ENCODE assay signal across 9 cellular contexts in the genomic region with DNA sequence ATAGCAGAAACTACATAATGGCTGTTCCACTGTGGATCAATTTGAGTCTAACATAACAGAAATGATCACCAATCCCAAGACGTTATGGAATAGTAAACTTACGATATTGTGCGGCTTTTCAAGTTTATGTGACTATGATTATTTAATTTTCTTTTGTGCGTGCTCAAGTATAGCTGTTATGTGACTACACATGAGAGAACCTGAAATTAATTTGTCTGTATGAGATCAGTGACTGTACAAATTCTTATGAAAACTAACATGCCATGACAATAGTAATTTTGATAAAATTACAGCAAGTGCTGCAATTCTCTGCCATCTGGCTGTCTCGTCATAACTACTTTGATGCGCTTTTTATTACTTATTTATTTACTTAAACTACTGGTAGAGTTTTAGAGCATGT.
"Had no signal": no experiment of that assay in that cellular context is flagged by ENCODE, and none has a peak within 500 bp of the region (broad histone marks: within the 10 kb centered on the region; RNA-seq: fewer than 3 reads in every experiment).

No MANE protein-coding gene starts in this region.

- DNase-seq: GOT3, H7, HFFc6, KBM-7 had no signal

- H3K9me3 Mint-ChIP-seq: IgD-negative memory B cell had no signal

- H3K27ac ChIP-seq: HL-60 had no signal

- H3K4me3 Mint-ChIP-seq: HFFc6, IgD-negative memory B cell had no signal

- H3K9me3 ChIP-seq: HAP-1 had no signal

- H3K4me1 Mint-ChIP-seq: IgD-negative memory B cell had no signal

- H3K4me1 ChIP-seq: HAP-1 had no signal

- H3K27me3 Mint-ChIP-seq: IgD-negative memory B cell had no signal

- ATAC-seq: HCT116, HepG2 had no signal

- H3K27ac Mint-ChIP-seq: HFFc6, IgD-negative memory B cell had no signal

- H3K36me3 ChIP-seq: HAP-1 had no signal

- H3K4me3 ChIP-seq: HAP-1 had no signal

- H3K36me3 Mint-ChIP-seq: IgD-negative memory B cell had no signal
